Comparison of ENCODE assay signal across 20 cellular contexts in the genomic region with DNA sequence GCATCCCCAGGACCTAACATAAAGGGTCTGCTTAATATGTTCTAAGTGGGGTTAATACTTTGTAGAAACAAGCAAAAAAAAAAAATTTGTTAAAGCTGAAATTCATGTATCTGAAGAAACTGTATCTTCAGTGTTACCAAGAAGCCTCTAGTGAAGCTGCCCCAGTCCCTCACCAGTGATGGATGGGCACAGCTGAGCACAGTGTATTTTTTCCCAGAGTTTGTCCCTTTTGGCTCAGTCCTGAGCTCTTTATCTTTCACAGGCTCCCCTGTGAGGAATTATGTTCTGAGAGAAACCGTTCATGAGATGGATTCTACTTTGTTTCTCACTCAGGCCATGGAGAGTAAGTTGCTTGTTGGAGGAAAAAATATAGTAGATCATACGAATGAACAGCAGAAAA.
"Had no signal": no experiment of that assay in that cellular context is flagged by ENCODE, and none has a peak within 500 bp of the region (broad histone marks: within the 10 kb centered on the region; RNA-seq: fewer than 3 reads in every experiment).

No MANE protein-coding gene starts in this region.

- H3K4me3 Mint-ChIP-seq: activated CD8-positive, alpha-beta memory T cell treated with anti-CD3 and anti-CD28 coated beads, Interleukin-2, amount 10 ng/mL, durations not matched to agents 7 days and 5 days; activated T-cell treated with anti-CD3 and anti-CD28 coated beads, Interleukin-2, amount 50 U/mL, for 4 hours; natural killer cell had no signal

- H3K27ac Mint-ChIP-seq: activated CD8-positive, alpha-beta memory T cell treated with anti-CD3 and anti-CD28 coated beads, Interleukin-2, amount 10 ng/mL, durations not matched to agents 7 days and 5 days had no signal

- H3K4me1 ChIP-seq: adrenal gland, foreskin keratinocyte, right atrium auricular region had no signal

- H3K4me3 ChIP-seq: adrenal gland, coronary artery, right atrium auricular region, skin epidermis, thoracic aorta had no signal

- DNase-seq: activated CD4-positive, alpha-beta T cell treated with anti-CD3 and anti-CD28 coated beads, Interleukin-2, amount 50 U/mL, for 1 hour; activated CD4-positive, CD25-positive, alpha-beta regulatory T cell; activated CD8-positive, alpha-beta memory T cell treated with anti-CD3 and anti-CD28 coated beads, Interleukin-2, amount 10 ng/mL, durations not matched to agents 7 days and 5 days; activated gamma-delta T cell treated with Interleukin-2 at 50 U/mL for 16 hours; activated T-cell treated with anti-CD3 and anti-CD28 coated beads, Interleukin-2, amount 50 U/mL, for 4 hours; adrenal gland; caudate nucleus; effector CD4-positive, alpha-beta T cell; foreskin keratinocyte; glutamatergic neuron; left ventricle myocardium superior; mesenchymal stem cell; natural killer cell; nucleus accumbens; stimulated activated CD4-positive, alpha-beta T cell treated with anti-CD3 and anti-CD28 coated beads, Interleukin-4, amount 100 ng/mL, for 4 hours; T-helper 2 cell had no signal

- H3K27me3 ChIP-seq: adrenal gland, foreskin keratinocyte, right atrium auricular region had no signal

- H3K9me3 Mint-ChIP-seq: activated T-cell treated with anti-CD3 and anti-CD28 coated beads, Interleukin-2, amount 50 U/mL, for 4 hours; natural killer cell had no signal

- H3K27ac ChIP-seq: adrenal gland, coronary artery, foreskin keratinocyte, right atrium auricular region, skin epidermis, thoracic aorta had no signal

- H3K27me3 Mint-ChIP-seq: activated CD8-positive, alpha-beta memory T cell treated with anti-CD3 and anti-CD28 coated beads, Interleukin-2, amount 10 ng/mL, durations not matched to agents 7 days and 5 days had no signal

- H3K9me3 ChIP-seq: adrenal gland, right atrium auricular region, thoracic aorta had no signal

- ATAC-seq: activated CD8-positive, alpha-beta memory T cell treated with anti-CD3 and anti-CD28 coated beads, Interleukin-2, amount 10 ng/mL, durations not matched to agents 7 days and 5 days; activated T-cell treated with anti-CD3 and anti-CD28 coated beads, Interleukin-2, amount 50 U/mL, for 4 hours; foreskin keratinocyte; left ventricle myocardium superior; natural killer cell had no signal
